ENCODE assay signal across 2 cellular contexts in the genomic region with DNA sequence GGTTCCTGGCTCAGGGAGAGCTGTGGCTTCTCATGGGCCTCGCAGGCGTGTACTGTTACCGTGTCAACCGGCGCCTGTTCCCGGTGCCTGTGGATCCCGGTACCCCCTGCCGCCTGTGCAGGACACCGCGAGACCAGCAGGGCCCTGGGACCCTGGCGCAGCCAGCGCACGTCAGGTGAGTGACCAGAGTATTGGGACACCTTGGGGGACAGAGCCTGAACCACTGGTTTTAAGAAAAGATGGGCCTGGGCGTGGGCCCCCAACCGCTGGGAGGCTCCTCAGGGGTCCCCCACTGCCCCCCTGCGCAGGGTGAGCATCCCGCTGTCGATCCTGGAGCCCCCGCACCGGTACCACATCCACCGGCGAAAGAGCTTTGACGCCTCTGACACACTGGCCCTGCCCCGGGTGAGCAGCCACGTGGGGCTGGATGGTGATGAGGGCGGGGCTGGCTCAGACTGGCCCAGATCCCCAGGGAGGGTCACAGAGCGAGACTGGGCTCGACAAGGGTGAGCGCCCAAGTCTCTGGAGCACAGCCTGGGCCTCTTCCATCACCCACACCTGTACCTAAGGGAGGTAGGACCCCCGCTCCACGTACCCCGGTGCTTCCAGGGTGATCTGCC.
A peak's percentile ranks its signal among the peaks of the same experiment; 100 is the strongest.
TF ChIP-seq lines count a peak whose summit lies in the region.

No MANE protein-coding gene starts in this region.

TF ChIP-seq in HepG2, 621 proteins besides CTCF, POLR2A, EP300 and RAD21:
- TF ChIP-seq RBFOX2 (IDR thresholded peaks at IDR 0.05; ENCODE audit: low read depth, low read length) (0 out of 2 replicates have a peak, but pooled peaks have one; percentile 5), NFATC3 (CRISPR knock-in tag; IDR thresholded peaks at IDR 0.05) (no peak)
TF ChIP-seq in HepG2: peak in this region for 1.

TF ChIP-seq in K562, 482 proteins besides CTCF, POLR2A, EP300 and RAD21:
- TF ChIP-seq ZNF699 (CRISPR knock-in tag; IDR thresholded peaks at IDR 0.05; ENCODE audit: insufficient replicate concordance) (no peak), JUN (IDR thresholded peaks at IDR 0.05; ENCODE audit: borderline replicate concordance, low read depth, low read length) (no peak), JUN (CRISPR knock-in tag; IDR thresholded peaks at IDR 0.05; ENCODE audit: borderline replicate concordance) (no peak), ZBTB33 (CRISPR knock-in tag; IDR thresholded peaks at IDR 0.05) (0 out of 2 replicates have a peak, but pooled peaks have one; percentile 23), RBFOX2 (IDR thresholded peaks at IDR 0.05; ENCODE audit: low read depth, low read length) (peak; percentile 54; the same call in 1 of the 2 replicates), POLR2G (IDR thresholded peaks at IDR 0.05; ENCODE audit: low read depth, low read length) (peak; percentile 57), ZNF561 (CRISPR knock-in tag; conservative IDR thresholded peaks at IDR 0.05) (no peak), GATAD2A (IDR thresholded peaks at IDR 0.05) (no peak), HNRNPH1 (optimal IDR thresholded peaks at IDR 0.05; ENCODE audit: low read depth, low read length) (no peak)
